Comparison of ENCODE assay signal across 11 cellular contexts in the genomic region with DNA sequence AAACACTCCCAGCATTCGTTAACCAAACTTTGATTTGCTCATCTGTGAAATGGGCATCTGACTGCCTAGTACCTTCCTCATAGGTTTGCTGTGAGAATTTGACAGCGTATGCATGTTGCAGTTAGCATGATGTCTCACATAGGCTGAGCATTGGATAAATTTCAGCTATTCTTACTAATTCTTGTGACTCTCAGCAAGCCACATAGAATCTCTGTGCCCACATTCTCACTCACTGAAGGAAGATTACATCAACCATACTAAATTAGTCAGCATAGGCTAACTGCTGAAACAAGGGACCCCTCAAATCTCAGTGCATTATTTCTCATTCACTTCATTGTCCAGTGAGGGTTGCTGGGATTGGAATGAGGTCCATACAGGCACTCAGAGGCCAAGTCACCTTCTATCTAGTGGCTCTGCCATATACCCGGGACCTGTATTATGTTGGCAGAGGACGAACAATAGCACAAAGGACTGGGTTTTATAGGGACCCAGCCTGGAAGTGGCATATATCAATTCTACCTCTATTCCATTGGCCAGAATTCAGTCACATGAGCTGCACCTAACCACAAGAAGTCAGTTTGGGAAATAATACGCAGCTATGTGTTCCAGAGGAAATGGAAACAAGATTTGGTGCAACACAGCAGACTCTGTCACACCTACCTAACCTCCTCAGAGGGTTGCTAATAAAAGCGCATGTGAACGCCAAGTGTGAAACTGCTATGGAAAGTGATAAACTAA. TPM values are rescaled to one million over a fixed set of nuclear protein-coding genes. Genes with fewer than 3 reads are reported as not detected.
DNase-seq lines count a peak whose midpoint lies in the region; ATAC-seq, FAIRE-seq and TF ChIP-seq lines count a peak whose summit lies in the region.
"Had no signal": no experiment of that assay in that cellular context is flagged by ENCODE, and none has a peak within 500 bp of the region (broad histone marks: within the 10 kb centered on the region; RNA-seq: fewer than 3 reads in every experiment).

No MANE protein-coding gene starts in this region.

- H3K36me3 Mint-ChIP-seq in T-cell: peaks cover under 1% of the 10 kb centered on the region

- H2AFZ ChIP-seq in GM12878 (ENCODE audit: control insufficient read depth, low read depth, low read length): no peak overlapping the region

- BruUV-seq in GM12878 (replicated peaks; lab: Mats Ljungman, UMichigan): no TSS peak

- SMC1A ChIA-PET in GM12878 (lab: Charles Lee; ENCODE audit: uncharacterized antibody, unreplicated experiment): interaction anchor here (0.7 to 2.0 kb wide), 2 partner anchors 75 to 234 kb away, joined by 3 to 5 read pairs; no protein-coding TSS in a partner anchor

- in situ Hi-C loops in GM12878 (cut with MboI): loop anchor here (25.0 kb wide), 1 partner anchor 1088 kb away; no protein-coding TSS in a partner anchor

- TF ChIP-seq EP300 in GM12878 (IDR thresholded peaks at IDR 0.05; ENCODE audit: borderline replicate concordance in 1 of 2, control insufficient read depth in 1 of 2, low read depth in 2 of 2, low read length in 2 of 2): no peak

- H3K9ac ChIP-seq in GM12878 (ENCODE audit: control insufficient read depth, insufficient read depth, low read length): no peak overlapping the region

- TF ChIP-seq POLR2A in GM12878 (IDR thresholded peaks at IDR 0.05; ENCODE audit: low read depth, low read length): no peak

- H3K27ac ChIP-seq in GM12878 (ENCODE audit: control insufficient read depth, insufficient read depth): no peak overlapping the region
- no peak overlapping the region for H3K27ac ChIP-seq in pancreas

- H4K20me1 ChIP-seq in GM12878 (ENCODE audit: control insufficient read depth, insufficient read depth): no peaks in the 10 kb centered on the region

- WGBS in GM12878 (ENCODE audit: insufficient coverage, insufficient replicate concordance, low lambda C conversion rate, missing lambda C conversion rate): 76% methylated on average over 7 of the region's 7 CpGs
- WGBS in pancreas, 2 donors: 84 to 93% methylated on average over 7 of the region's 7 CpGs

- no peaks in the 10 kb centered on the region for H3K27me3 Mint-ChIP-seq in T-cell

- no peaks in the 10 kb centered on the region for H3K9me3 Mint-ChIP-seq in T-cell

- FAIRE-seq in GM12878 (lab: Jason Lieb, UNC): no peak
- no peak for FAIRE-seq in pancreas (lab: Jason Lieb, UNC)

- peak; percentile 28 for DNase-seq in stimulated activated CD8-positive, alpha-beta memory T cell treated with anti-CD3 and anti-CD28 coated beads, Interleukin-12 subunit alpha, Interleukin-12 subunit beta, amount 100 ng/mL, for 1 hour (ENCODE audit: low read depth)
- DNase-seq in stimulated activated CD8-positive, alpha-beta memory T cell treated with anti-CD3 and anti-CD28 coated beads, Interleukin-4, amount 100 ng/mL, for 48 hours: no peak
- peak in 8 of 34 experiments; percentile 14 to 63 (median 34) for DNase-seq in T-cell
- DNase-seq in GM12878 (ENCODE audit: low read depth, low spot score): no peak
- DNase-seq in pons (ENCODE audit: low spot score): no peak
- DNase-seq in RKO (ENCODE audit: low spot score): no peak
- no peak for DNase-seq in pancreas
- DNase-seq: BE2C, MG63 had no signal

- TF ChIP-seq CTCF in GM12878 (IDR thresholded peaks at IDR 0.05 in 2 of 3, conservative IDR thresholded peaks at IDR 0.05 in 1 of 3; ENCODE audit: control insufficient read depth in 2 of 3, extremely low read depth in 1 of 3, insufficient read depth in 1 of 3, low read depth in 3 of 3, low read length in 3 of 3) (no peak), pancreas (IDR thresholded peaks at IDR 0.05) (no peak)

- H3K4me3 Mint-ChIP-seq in T-cell: peak overlapping the region in 1 of 3 donors; percentile 31

- TF ChIP-seq RAD21 in GM12878 (IDR thresholded peaks at IDR 0.05; ENCODE audit: insufficient read depth, low read depth, low read length): no peak

- H3K9me3 ChIP-seq in GM12878 (replicated peaks; ENCODE audit: control insufficient read depth, insufficient read depth, low read length): no peaks in the 10 kb centered on the region
- no peaks in the 10 kb centered on the region for H3K9me3 ChIP-seq in pancreas
- H3K9me3 ChIP-seq: BE2C, MG63 had no signal

- H3K4me1 ChIP-seq in GM12878 (ENCODE audit: control insufficient read depth, insufficient read depth, low read length) (peaks cover 6% of the 10 kb centered on the region), pancreas (peaks cover 0 to 21% (median 9%) of the 10 kb centered on the region in 3 donors)
- H3K4me1 ChIP-seq: BE2C had no signal

- no peaks in the 10 kb centered on the region for H3K79me2 ChIP-seq in GM12878 (ENCODE audit: control insufficient read depth, insufficient read depth, low read length)

- no peaks in the 10 kb centered on the region for H3K36me3 ChIP-seq in GM12878 (ENCODE audit: control insufficient read depth in 2 of 2, insufficient read depth in 2 of 2, low read length in 1 of 2)
- H3K36me3 ChIP-seq in pancreas: no peaks in the 10 kb centered on the region
- H3K36me3 ChIP-seq: BE2C, MG63 had no signal

- H3K27me3 ChIP-seq in GM12878 (replicated peaks in 1 of 2; ENCODE audit: control insufficient read depth in 2 of 2, insufficient read depth in 2 of 2, low read length in 1 of 2) (peaks cover 2 to 7% of the 10 kb centered on the region in 2 experiments; a peak in 1 of 4 replicates), pancreas (no peaks in the 10 kb centered on the region)
- H3K27me3 ChIP-seq: MG63 had no signal

- RAD21 ChIA-PET in GM12878 (lab: Charles Lee; ENCODE audit: unreplicated experiment): interaction anchor here (0.6 to 2.1 kb wide), 3 partner anchors 9 to 234 kb away, joined by 3 to 5 read pairs (median 3); no protein-coding TSS in a partner anchor

- no peak overlapping the region for H3K4me3 ChIP-seq in GM12878
- no peak overlapping the region for H3K4me3 ChIP-seq in pancreas
- H3K4me3 ChIP-seq: MG63 had no signal

- no peak overlapping the region for H3K4me2 ChIP-seq in GM12878 (ENCODE audit: control insufficient read depth, insufficient read depth)

- intact Hi-C loops in GM12878 (cut with micrococcal nuclease; ENCODE audit: unreplicated experiment) (no loop called here), pancreas (cut with DNase I) (no loop called here)

- POLR2A ChIA-PET in T-cell (lab: Charles Lee): interaction anchor here (0.6 to 1.0 kb wide), 7 partner anchors 10 to 269 kb away, joined by 3 to 7 read pairs (median 3); no protein-coding TSS in a partner anchor
- POLR2A ChIA-PET in GM12878 (lab: Charles Lee): interaction anchor here (0.7 kb wide), 1 partner anchor 107 kb away, joined by 9 read pairs; no protein-coding TSS in a partner anchor

- peak overlapping the region; percentile 88 to 90 for H3K27ac Mint-ChIP-seq in T-cell
- H3K27ac Mint-ChIP-seq: progenitor cell of endocrine pancreas had no signal

- no peak for ATAC-seq in T-cell (replicated peaks in 1 of 4)
- no peak for ATAC-seq in GM12878
- ATAC-seq in GM18868 (IDR thresholded peaks at IDR 0.05; ENCODE audit: unreplicated experiment): no peak
- no peak for ATAC-seq in pancreas

- CTCF ChIA-PET in T-cell (lab: Charles Lee) (interaction anchor here (1.0 to 1.7 kb wide), 6 partner anchors 10 to 266 kb away, joined by 3 to 11 read pairs (median 4); no protein-coding TSS in a partner anchor), GM12878 (lab: Yijun Ruan, JAX) (interaction anchor here (1.1 kb wide), 1 partner anchor 73 kb away, joined by 3 read pairs; no protein-coding TSS in a partner anchor)

- peaks cover 75 to 81% (median 76%) of the 10 kb centered on the region in 3 donors for H3K4me1 Mint-ChIP-seq in T-cell

TF ChIP-seq in GM12878, 131 proteins besides CTCF, POLR2A, EP300 and RAD21 (continues in another document):
- TF ChIP-seq ATF7 (IDR thresholded peaks at IDR 0.05; ENCODE audit: low read depth) (no peak), RCOR1 (conservative IDR thresholded peaks at IDR 0.05; ENCODE audit: low read depth, low read length) (no peak), MXI1 (IDR thresholded peaks at IDR 0.05; ENCODE audit: low read depth, low read length) (no peak)

RNA-seq across cellular contexts. Expression of gene PTGER4, which starts 4.2 kb away (rescaled TPM):
- total RNA-seq in T-cell: 100 to 1,000 TPM in 2 of 5 donors, 10 to 100 TPM in 3; 51.3 to 421 (median 57.3) TPM
- 4.8 and 6.2 TPM in 2 replicates for total RNA-seq in GM12878 (2013; cell fraction: nucleolus; rRNA removed)
- total RNA-seq in GM12878 (2014; rRNA removed): 1.9 and 2.6 TPM in 2 replicates
- 0.32 and 0.54 TPM in 2 replicates for total RNA-seq in GM12878 (2014; rRNA removed; fragmentation: Illumina TruSeq; extraction: Trizol)
- 1.8 and 1.9 TPM in 2 replicates for total RNA-seq in GM12878 (2021)
- polyA plus RNA-seq in GM12878 (2011; ENCODE audit: low read depth): 0.84 TPM
- polyA plus RNA-seq in GM12878 (2011; rRNA removed): 2.8 and 3.7 TPM in 2 replicates
- polyA plus RNA-seq in GM12878 (2011; cell fraction: cytosol; rRNA removed): 6.6 and 8.7 TPM in 2 replicates
- polyA plus RNA-seq in GM12878 (2011; cell fraction: nucleus; rRNA removed): 11.3 and 13.7 TPM in 2 replicates
- 0.42 and 0.49 TPM in 2 replicates for polyA plus RNA-seq in GM12878 (2012)
- polyA plus RNA-seq in GM12878 (2014; fragmentation: Illumina TruSeq; extraction: Trizol): 0.22 and 0.31 TPM in 2 replicates
- polyA plus RNA-seq in GM12878 (2014; fragmentation: Nextera tagmentation; extraction: Ambion mirVana): under 1 TPM; 0.15 to 0.18 TPM
- 0.63 and 1.8 TPM in 2 replicates for polyA plus RNA-seq in GM12878 (2014; rRNA removed)
- polyA plus RNA-seq in GM12878 (2016; fragmentation: Nextera tagmentation; extraction: Ambion mirVana): 1 to 10 TPM in 1 of 2 experiments, under 1 TPM in 1; 0.60 to 2.3 TPM
- polyA minus RNA-seq in GM12878 (2011; rRNA and poly(A)+ RNA removed): 5.0 and 11.5 TPM in 2 replicates
- 6.5 and 10.9 TPM in 2 replicates for polyA minus RNA-seq in GM12878 (2011; cell fraction: cytosol; rRNA and poly(A)+ RNA removed)
- polyA minus RNA-seq in GM12878 (2011; cell fraction: nucleus; rRNA and poly(A)+ RNA removed): 22.1 and 38.8 TPM in 2 replicates
- total RNA-seq in pancreas: 10 to 100 TPM in 3 of 6 donors, 1 to 10 TPM in 3; 8.6 to 38.0 (median 13.3) TPM
- polyA plus RNA-seq in pancreas: 10 to 100 TPM in 1 of 2 donors, 1 to 10 TPM in 1; 4.7 to 12.1 TPM
